ENCODE assay signal across 9 cellular contexts in genomic region chr1:78650114-78650513, GRCh38. TPM values are rescaled to one million over a fixed set of nuclear protein-coding genes. Genes with fewer than 3 reads are reported as not detected.
A peak's percentile ranks its signal among the peaks of the same experiment; 100 is the strongest.
DNase-seq lines count a peak whose midpoint lies in the region; ATAC-seq and TF ChIP-seq lines count a peak whose summit lies in the region.
"Had no signal": no experiment of that assay in that cellular context is flagged by ENCODE, and none has a peak within 500 bp of the region (broad histone marks: within the 10 kb centered on the region; RNA-seq: fewer than 3 reads in every experiment).

No MANE protein-coding gene starts in this region.

- H3K23ac ChIP-seq in trophoblast cell (ENCODE audit: low read length), result no peak overlapping the region

- H3K4ac ChIP-seq in trophoblast cell (ENCODE audit: low read depth, low read length), result no peak overlapping the region

- H3K9me3 Mint-ChIP-seq in CD4-positive, alpha-beta memory T cell, result peaks cover 2 to 23% (median 10%) of the 10 kb centered on the region in 8 donors
- peaks cover 11% of the 10 kb centered on the region for H3K9me3 Mint-ChIP-seq in nephron

- peak in 1 of 5 donors; percentile 14 for DNase-seq in CD4-positive, alpha-beta memory T cell
- DNase-seq in mammary epithelial cell (no peak), trophoblast cell (no peak)
- no peak for DNase-seq in stimulated activated CD4-positive, alpha-beta T cell treated with anti-CD3 and anti-CD28 coated beads, Interleukin-4, amount 100 ng/mL, for 24 hours

- H3K27me3 Mint-ChIP-seq in CD4-positive, alpha-beta memory T cell, result no peaks in the 10 kb centered on the region
- no peaks in the 10 kb centered on the region for H3K27me3 Mint-ChIP-seq in nephron (ENCODE audit: low read depth)

- intact Hi-C loops in CD4-positive, alpha-beta memory T cell (cut with micrococcal nuclease), result no loop called here
- intact Hi-C loops in mammary epithelial cell (cut with micrococcal nuclease), result no loop called here

- H2BK12ac ChIP-seq in trophoblast cell (ENCODE audit: low read length), result no peak overlapping the region

- BruUV-seq in mammary epithelial cell (replicated peaks; lab: Mats Ljungman, UMichigan), result TSS peak; percentile 69

- H4K12ac ChIP-seq in trophoblast cell (ENCODE audit: low read depth, low read length), result no peak overlapping the region

- no peak overlapping the region for H2BK5ac ChIP-seq in trophoblast cell (ENCODE audit: low read depth, low read length, poor library complexity)

- H2AFZ ChIP-seq in mammary epithelial cell (ENCODE audit: low read depth, low read length) (peak overlapping the region; percentile 77), trophoblast cell (ENCODE audit: insufficient read depth, low read length, poor library complexity) (no peak overlapping the region)

- peak overlapping the region; percentile 88 to 97 (median 94) for H3K27ac Mint-ChIP-seq in CD4-positive, alpha-beta memory T cell
- H3K27ac Mint-ChIP-seq in nephron, result peak overlapping the region in 2 of 3 experiments; percentile 81 to 82

- no peaks in the 10 kb centered on the region for H4K20me1 ChIP-seq in mammary epithelial cell (ENCODE audit: insufficient read depth, low read length)

- H3K4me1 ChIP-seq in CD4-positive, alpha-beta memory T cell (ENCODE audit: insufficient read depth, low read length), result peaks cover 61% of the 10 kb centered on the region
- peaks cover 6% of the 10 kb centered on the region for H3K4me1 ChIP-seq in mammary epithelial cell (ENCODE audit: insufficient read depth, low read length)
- no peaks in the 10 kb centered on the region for H3K4me1 ChIP-seq in trophoblast cell (ENCODE audit: control insufficient read depth in 1 of 2, insufficient read depth in 2 of 2, low read length in 2 of 2)

- POLR2A ChIA-PET in CD4-positive, alpha-beta memory T cell (lab: Charles Lee; ENCODE audit: partially characterized antibody), result interaction anchor here (1.0 to 1.5 kb wide), 5 partner anchors 20 to 33 kb away, joined by 3 to 14 read pairs (median 4); partner anchors contain the start of gene IFI44L

- WGBS in mammary epithelial cell (ENCODE audit: low coverage, missing lambda C conversion rate), result 63% methylated on average over 4 of the region's 4 CpGs
- no CpG with 5 or more reads among the region's 4 CpGs for WGBS in trophoblast cell (ENCODE audit: extremely low coverage, insufficient coverage, insufficient read length)

- TF ChIP-seq CTCF in mammary epithelial cell (conservative IDR thresholded peaks at IDR 0.05 in 1 of 2, IDR thresholded peaks at IDR 0.05 in 1 of 2; ENCODE audit: extremely low read depth in 1 of 2, insufficient read depth in 1 of 2, low read depth in 1 of 2, low read length in 2 of 2) (no peak), nephron (IDR thresholded peaks at IDR 0.05; ENCODE audit: unreplicated experiment in 3 of 3) (no peak)

- ATAC-seq in HG03432 (IDR thresholded peaks at IDR 0.05; ENCODE audit: unreplicated experiment) (peak; percentile 38), HG03135 (IDR thresholded peaks at IDR 0.05; ENCODE audit: unreplicated experiment) (no peak), GM21737 (IDR thresholded peaks at IDR 0.05; ENCODE audit: unreplicated experiment) (no peak)

- no peak overlapping the region for H3K14ac ChIP-seq in trophoblast cell (ENCODE audit: low read length)

- H4K8ac ChIP-seq in trophoblast cell (ENCODE audit: low read depth, low read length), result no peak overlapping the region

- dilution Hi-C loops in mammary epithelial cell (cut with HindIII; ENCODE audit: low sequenced_read_pairs), result no loop called here

- no peak overlapping the region for H4K91ac ChIP-seq in trophoblast cell (ENCODE audit: low read depth, low read length)

- no peak overlapping the region for H2AK5ac ChIP-seq in trophoblast cell (ENCODE audit: low read length)

- H3K79me1 ChIP-seq in trophoblast cell (ENCODE audit: low read length), result no peaks in the 10 kb centered on the region

- CTCF ChIA-PET in CD4-positive, alpha-beta memory T cell (lab: Charles Lee; ENCODE audit: partially characterized antibody), result interaction anchor here (0.7 to 2.4 kb wide), 8 partner anchors 22 to 33 kb away, joined by 3 to 11 read pairs (median 4); partner anchors contain the start of gene IFI44L
- CTCF ChIA-PET in mammary epithelial cell (lab: Charles Lee; ENCODE audit: low non-redundant PET), result no interaction called here

- no peak overlapping the region for H3K9ac ChIP-seq in mammary epithelial cell (ENCODE audit: insufficient read depth, low read length)
- no peak overlapping the region for H3K9ac ChIP-seq in trophoblast cell (ENCODE audit: low read length)

- no peak overlapping the region for H2BK120ac ChIP-seq in trophoblast cell (ENCODE audit: insufficient read depth, low read length, poor library complexity)

- no peaks in the 10 kb centered on the region for H3K9me3 ChIP-seq in CD4-positive, alpha-beta memory T cell (ENCODE audit: control insufficient read depth in 1 of 2, low read length in 2 of 2)
- H3K9me3 ChIP-seq in mammary epithelial cell (replicated peaks; ENCODE audit: insufficient read depth, low read length), result no peaks in the 10 kb centered on the region
- peaks cover 5% of the 10 kb centered on the region for H3K9me3 ChIP-seq in trophoblast cell (ENCODE audit: insufficient read depth, low read depth, low read length)

- H3K4me2 ChIP-seq in mammary epithelial cell (ENCODE audit: insufficient read depth, low read depth, low read length), result peak overlapping the region; percentile 82
- no peak overlapping the region for H3K4me2 ChIP-seq in trophoblast cell (ENCODE audit: low read length)

- peak overlapping the region; percentile 68 to 73 for H3K4me3 ChIP-seq in CD4-positive, alpha-beta memory T cell (ENCODE audit: low read length in 2 of 2)
- H3K4me3 ChIP-seq in mammary epithelial cell (replicated peaks in 1 of 3; ENCODE audit: insufficient read depth in 1 of 3, low read depth in 2 of 3, low read length in 3 of 3), result peak overlapping the region in 1 of 3 experiments; percentile 12
- no peak overlapping the region for H3K4me3 ChIP-seq in trophoblast cell (ENCODE audit: low read depth, low read length)

- H3K36me3 ChIP-seq in CD4-positive, alpha-beta memory T cell (ENCODE audit: insufficient read depth, low read length), result no peaks in the 10 kb centered on the region
- no peaks in the 10 kb centered on the region for H3K36me3 ChIP-seq in mammary epithelial cell (ENCODE audit: insufficient read depth, low read length)
- no peaks in the 10 kb centered on the region for H3K36me3 ChIP-seq in trophoblast cell (ENCODE audit: control insufficient read depth in 1 of 2, insufficient read depth in 2 of 2, low read length in 2 of 2)

- H3K36me3 Mint-ChIP-seq in CD4-positive, alpha-beta memory T cell, result peaks cover 24 to 34% of the 10 kb centered on the region in 2 donors
- H3K36me3 Mint-ChIP-seq in nephron (ENCODE audit: low read depth), result peaks cover 3% of the 10 kb centered on the region

- in situ Hi-C loops in mammary epithelial cell (cut with MboI; ENCODE audit: low sequenced_read_pairs in 2 of 2), result no loop called here

- no peak overlapping the region for H3K18ac ChIP-seq in trophoblast cell (ENCODE audit: low read length)

- peaks cover 44 to 83% (median 64%) of the 10 kb centered on the region in 4 donors for H3K4me1 Mint-ChIP-seq in CD4-positive, alpha-beta memory T cell
- peaks cover 40% of the 10 kb centered on the region for H3K4me1 Mint-ChIP-seq in nephron

- peak overlapping the region; percentile 66 for H3K27ac ChIP-seq in CD4-positive, alpha-beta memory T cell (ENCODE audit: low read depth, low read length)
- no peak overlapping the region for H3K27ac ChIP-seq in mammary epithelial cell (ENCODE audit: insufficient read depth, low read depth, low read length)
- no peak overlapping the region for H3K27ac ChIP-seq in trophoblast cell (ENCODE audit: low read depth, low read length)

- no peaks in the 10 kb centered on the region for H3K27me3 ChIP-seq in CD4-positive, alpha-beta memory T cell (ENCODE audit: insufficient read depth, low read length)
- H3K27me3 ChIP-seq in mammary epithelial cell (ENCODE audit: insufficient read depth, low read length) (no peaks in the 10 kb centered on the region), trophoblast cell (ENCODE audit: insufficient read depth, low read length) (no peaks in the 10 kb centered on the region)

- no peaks in the 10 kb centered on the region for H3K79me2 ChIP-seq in mammary epithelial cell (ENCODE audit: insufficient read depth, low read length)
- H3K79me2 ChIP-seq in trophoblast cell (ENCODE audit: control insufficient read depth, insufficient read depth, low read length, poor library complexity), result no peaks in the 10 kb centered on the region

- peak overlapping the region; percentile 90 to 97 (median 93) for H3K4me3 Mint-ChIP-seq in CD4-positive, alpha-beta memory T cell
- H3K4me3 Mint-ChIP-seq in nephron, result peak overlapping the region; percentile 25 to 86 (median 70)

RNA-seq across cellular contexts. Expression of gene IFI44, which starts 0.5 kb away (rescaled TPM):
- total RNA-seq in CD4-positive, alpha-beta memory T cell, result 10 to 100 TPM; 45.6 to 49.4 TPM
- 10 to 100 TPM; 20.2 to 43.6 TPM for polyA plus RNA-seq in CD4-positive, alpha-beta memory T cell
- total RNA-seq in mammary epithelial cell, result 1 to 10 TPM; 1.3 to 5.0 TPM
- polyA plus RNA-seq in mammary epithelial cell, result 1.2 TPM
- polyA minus RNA-seq in mammary epithelial cell, result not detected
- not detected in 2 replicates for polyA plus RNA-seq in trophoblast cell (2013)

RNA-seq across cellular contexts. Expression of gene IFI44L, which starts 29.9 kb away (rescaled TPM):
- total RNA-seq in CD4-positive, alpha-beta memory T cell, result 1 to 10 TPM; 4.5 to 5.3 TPM
- polyA plus RNA-seq in CD4-positive, alpha-beta memory T cell, result 10 to 100 TPM; 12.4 to 13.6 TPM
- 1 to 10 TPM; 1.2 to 2.7 TPM for total RNA-seq in mammary epithelial cell
- 0.14 TPM for polyA plus RNA-seq in mammary epithelial cell
- not detected for polyA minus RNA-seq in mammary epithelial cell
- polyA plus RNA-seq in trophoblast cell (2013), result not detected in 2 replicates
- total RNA-seq: SK-MEL-5 had no signal

Comparison
In these comparisons a context has a peak if more than half of its experiments do, and no peak if none do; other contexts are left out.
1. RNA of gene IFI44, which starts 0.5 kb away (total RNA-seq): 45.6 to 49.4 TPM in CD4-positive, alpha-beta memory T cell; 1.3 to 5.0 TPM in mammary epithelial cell; every median in the first group is over 4 times any median in the second.